Comparison of ENCODE assay signal across 1 cellular context in the genomic region with DNA sequence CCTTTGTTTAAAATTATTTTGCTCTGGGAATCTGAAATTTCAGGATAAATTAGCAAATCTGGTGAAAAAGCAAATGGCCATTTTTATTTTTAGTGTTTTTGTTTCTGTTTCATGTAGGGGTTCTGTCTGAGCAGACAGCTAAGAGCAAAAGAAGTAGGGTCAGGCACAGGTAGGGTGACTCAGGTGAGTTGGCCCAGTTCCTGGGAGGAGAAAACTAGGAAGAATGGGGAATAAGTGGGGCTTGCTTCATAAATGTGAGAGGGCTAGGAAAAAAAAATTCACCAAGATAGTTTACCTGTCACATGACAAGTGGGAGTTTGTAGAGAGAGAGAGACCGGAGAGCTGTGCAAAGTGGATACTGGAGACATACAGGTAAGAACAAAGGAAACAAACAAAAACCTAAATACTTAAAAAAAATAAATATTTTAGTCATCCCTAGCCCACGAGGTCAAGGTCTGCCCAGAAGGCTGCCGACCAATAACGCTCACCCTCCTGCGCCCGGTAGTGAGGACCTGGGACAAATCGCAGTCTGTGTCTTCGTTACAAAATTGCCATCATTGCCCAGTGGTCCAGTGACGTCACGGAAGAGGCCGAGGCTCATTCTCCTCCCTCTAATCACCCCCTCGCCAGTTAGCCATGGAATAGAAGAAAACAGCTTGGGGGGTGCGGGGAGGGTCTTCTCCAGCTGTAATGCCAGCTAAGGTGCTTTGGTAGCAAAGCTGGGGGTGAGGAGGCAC.
TF ChIP-seq lines count a peak whose summit lies in the region.

No MANE protein-coding gene starts in this region.

TF ChIP-seq in WTC11, 78 proteins besides CTCF, POLR2A, EP300 and RAD21 (continued from another document):
- TF ChIP-seq ESRRA (CRISPR knock-in tag; IDR thresholded peaks at IDR 0.05; ENCODE audit: borderline replicate concordance) (no peak), MYBL2 (CRISPR knock-in tag; IDR thresholded peaks at IDR 0.05) (no peak), HMGA2 (CRISPR knock-in tag; IDR thresholded peaks at IDR 0.05) (no peak), SP1 (CRISPR knock-in tag; conservative IDR thresholded peaks at IDR 0.05) (no peak)
- TF ChIP-seq, protein P1, sequence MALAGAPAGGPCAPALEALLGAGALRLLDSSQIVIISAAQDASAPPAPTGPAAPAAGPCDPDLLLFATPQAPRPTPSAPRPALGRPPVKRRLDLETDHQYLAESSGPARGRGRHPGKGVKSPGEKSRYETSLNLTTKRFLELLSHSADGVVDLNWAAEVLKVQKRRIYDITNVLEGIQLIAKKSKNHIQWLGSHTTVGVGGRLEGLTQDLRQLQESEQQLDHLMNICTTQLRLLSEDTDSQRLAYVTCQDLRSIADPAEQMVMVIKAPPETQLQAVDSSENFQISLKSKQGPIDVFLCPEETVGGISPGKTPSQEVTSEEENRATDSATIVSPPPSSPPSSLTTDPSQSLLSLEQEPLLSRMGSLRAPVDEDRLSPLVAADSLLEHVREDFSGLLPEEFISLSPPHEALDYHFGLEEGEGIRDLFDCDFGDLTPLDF (CRISPR knock-in tag; IDR thresholded peaks at IDR 0.05): no peak
- TF ChIP-seq, protein P2, sequence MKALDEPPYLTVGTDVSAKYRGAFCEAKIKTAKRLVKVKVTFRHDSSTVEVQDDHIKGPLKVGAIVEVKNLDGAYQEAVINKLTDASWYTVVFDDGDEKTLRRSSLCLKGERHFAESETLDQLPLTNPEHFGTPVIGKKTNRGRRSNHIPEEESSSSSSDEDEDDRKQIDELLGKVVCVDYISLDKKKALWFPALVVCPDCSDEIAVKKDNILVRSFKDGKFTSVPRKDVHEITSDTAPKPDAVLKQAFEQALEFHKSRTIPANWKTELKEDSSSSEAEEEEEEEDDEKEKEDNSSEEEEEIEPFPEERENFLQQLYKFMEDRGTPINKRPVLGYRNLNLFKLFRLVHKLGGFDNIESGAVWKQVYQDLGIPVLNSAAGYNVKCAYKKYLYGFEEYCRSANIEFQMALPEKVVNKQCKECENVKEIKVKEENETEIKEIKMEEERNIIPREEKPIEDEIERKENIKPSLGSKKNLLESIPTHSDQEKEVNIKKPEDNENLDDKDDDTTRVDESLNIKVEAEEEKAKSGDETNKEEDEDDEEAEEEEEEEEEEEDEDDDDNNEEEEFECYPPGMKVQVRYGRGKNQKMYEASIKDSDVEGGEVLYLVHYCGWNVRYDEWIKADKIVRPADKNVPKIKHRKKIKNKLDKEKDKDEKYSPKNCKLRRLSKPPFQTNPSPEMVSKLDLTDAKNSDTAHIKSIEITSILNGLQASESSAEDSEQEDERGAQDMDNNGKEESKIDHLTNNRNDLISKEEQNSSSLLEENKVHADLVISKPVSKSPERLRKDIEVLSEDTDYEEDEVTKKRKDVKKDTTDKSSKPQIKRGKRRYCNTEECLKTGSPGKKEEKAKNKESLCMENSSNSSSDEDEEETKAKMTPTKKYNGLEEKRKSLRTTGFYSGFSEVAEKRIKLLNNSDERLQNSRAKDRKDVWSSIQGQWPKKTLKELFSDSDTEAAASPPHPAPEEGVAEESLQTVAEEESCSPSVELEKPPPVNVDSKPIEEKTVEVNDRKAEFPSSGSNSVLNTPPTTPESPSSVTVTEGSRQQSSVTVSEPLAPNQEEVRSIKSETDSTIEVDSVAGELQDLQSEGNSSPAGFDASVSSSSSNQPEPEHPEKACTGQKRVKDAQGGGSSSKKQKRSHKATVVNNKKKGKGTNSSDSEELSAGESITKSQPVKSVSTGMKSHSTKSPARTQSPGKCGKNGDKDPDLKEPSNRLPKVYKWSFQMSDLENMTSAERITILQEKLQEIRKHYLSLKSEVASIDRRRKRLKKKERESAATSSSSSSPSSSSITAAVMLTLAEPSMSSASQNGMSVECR (CRISPR knock-in tag; IDR thresholded peaks at IDR 0.05; ENCODE audit: borderline replicate concordance): no peak
